Comparison of ENCODE assay signal across 9 cellular contexts in the genomic region with DNA sequence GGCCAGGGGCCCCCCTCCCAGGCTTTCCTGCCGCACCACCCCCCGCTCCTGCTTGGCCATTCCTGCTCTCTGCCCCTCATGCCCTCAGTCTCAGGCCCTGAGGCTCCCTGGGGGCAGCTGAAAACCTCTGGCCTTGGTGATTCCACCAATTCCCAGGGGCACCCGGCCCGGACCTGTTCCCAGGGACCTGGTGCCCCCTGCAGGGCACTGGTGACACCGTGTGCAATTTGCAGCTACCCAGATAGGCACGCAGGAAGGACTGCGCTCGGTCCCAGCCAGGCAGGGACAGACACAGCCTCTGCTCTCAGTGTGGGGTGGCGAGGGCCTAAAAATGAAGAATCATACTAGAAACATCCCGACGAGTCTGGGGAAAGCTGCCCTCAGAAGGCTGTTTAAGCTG. TPM values are rescaled to one million over a fixed set of nuclear protein-coding genes. Genes with fewer than 3 reads are reported as not detected.
DNase-seq lines count a peak whose midpoint lies in the region; ATAC-seq and TF ChIP-seq lines count a peak whose summit lies in the region.
"Had no signal": no experiment of that assay in that cellular context is flagged by ENCODE, and none has a peak within 500 bp of the region (broad histone marks: within the 10 kb centered on the region; RNA-seq: fewer than 3 reads in every experiment).

No MANE protein-coding gene starts in this region.

- no peaks in the 10 kb centered on the region for H3F3A ChIP-seq in SU-DHL-6 (ENCODE audit: insufficient read depth)

- H3K4me1 ChIP-seq in H9 (ENCODE audit: insufficient read depth, low read length) (no peaks in the 10 kb centered on the region), cardiac muscle cell (ENCODE audit: low read depth) (no peaks in the 10 kb centered on the region)

- H3K4me2 ChIP-seq in H9 (ENCODE audit: insufficient read depth, insufficient read length, low read length) (no peak overlapping the region), SU-DHL-6 (ENCODE audit: low read depth, low read length, poor library complexity, severe bottlenecking) (no peak overlapping the region)

- ATAC-seq in stimulated activated effector memory CD8-positive, alpha-beta T cell treated with anti-CD3 and anti-CD28 coated beads, Interleukin-12 subunit alpha, Interleukin-12 subunit beta, amount 100 ng/mL, for 72 hours = peak; percentile 53
- ATAC-seq in HG03571 (IDR thresholded peaks at IDR 0.05; ENCODE audit: unreplicated experiment) (no peak), HG03457 (IDR thresholded peaks at IDR 0.05; ENCODE audit: unreplicated experiment) (no peak)
- no peak for ATAC-seq in CD4-positive, alpha-beta T cell (ENCODE audit: poor library complexity)

- H4K5ac ChIP-seq in H9 (ENCODE audit: insufficient read length, low read depth, low read length) = no peak overlapping the region

- H3K9me2 ChIP-seq in SU-DHL-6 (replicated peaks; ENCODE audit: insufficient read depth, low read length) = no peaks in the 10 kb centered on the region

- H3K79me2 ChIP-seq in H9 (ENCODE audit: insufficient read depth, low read length) = no peaks in the 10 kb centered on the region
- no peaks in the 10 kb centered on the region for H3K79me2 ChIP-seq in SU-DHL-6 (ENCODE audit: insufficient read depth, low read length)

- no peak overlapping the region for H3K14ac ChIP-seq in H9 (ENCODE audit: insufficient read depth, low read length)

- no peak overlapping the region for H3K18ac ChIP-seq in H9 (ENCODE audit: insufficient read length, low read depth, low read length)

- POLR2A ChIA-PET in CD4-positive, alpha-beta T cell (lab: Charles Lee) = no interaction called here

- intact Hi-C loops in CD4-positive, alpha-beta T cell (cut with DNase I, micrococcal nuclease) = no loop called here

- H3T11ph ChIP-seq in H9 (ENCODE audit: low read length) = no peak overlapping the region

- no peak overlapping the region for H4K91ac ChIP-seq in H9 (ENCODE audit: insufficient read length, low read depth, low read length)

- H3K79me1 ChIP-seq in H9 (ENCODE audit: insufficient read depth, low read depth, low read length, poor library complexity, severe bottlenecking) = no peaks in the 10 kb centered on the region

- H3K9me3 Mint-ChIP-seq in H9 = no peaks in the 10 kb centered on the region
- H3K9me3 Mint-ChIP-seq in stimulated activated effector memory CD8-positive, alpha-beta T cell treated with anti-CD3 and anti-CD28 coated beads, Interleukin-12 subunit alpha, Interleukin-12 subunit beta, amount 100 ng/mL, for 72 hours = no peaks in the 10 kb centered on the region
- H3K9me3 Mint-ChIP-seq in CD4-positive, alpha-beta T cell = no peaks in the 10 kb centered on the region

- H3K9me3 ChIP-seq in H9 (ENCODE audit: control insufficient read depth, low read depth, low read length) (no peaks in the 10 kb centered on the region), SU-DHL-6 (ENCODE audit: insufficient read depth, low read length) (no peaks in the 10 kb centered on the region), cardiac muscle cell (ENCODE audit: low read depth) (no peaks in the 10 kb centered on the region)
- H3K9me3 ChIP-seq in CD4-positive, alpha-beta T cell (ENCODE audit: control insufficient read depth, low read length) = no peaks in the 10 kb centered on the region

- H2AK5ac ChIP-seq in H9 (ENCODE audit: insufficient read length, low read length) = no peak overlapping the region

- H3K23me2 ChIP-seq in H9 (ENCODE audit: insufficient read length, low read depth, low read length, poor library complexity, severe bottlenecking) = no peaks in the 10 kb centered on the region

- H3K36me3 ChIP-seq in SU-DHL-6 (ENCODE audit: low read length) = no peaks in the 10 kb centered on the region
- H3K36me3 ChIP-seq in cardiac muscle cell = no peaks in the 10 kb centered on the region

- no peak overlapping the region for H3K4me3 Mint-ChIP-seq in H9
- H3K4me3 Mint-ChIP-seq in stimulated activated effector memory CD8-positive, alpha-beta T cell treated with anti-CD3 and anti-CD28 coated beads, Interleukin-12 subunit alpha, Interleukin-12 subunit beta, amount 100 ng/mL, for 72 hours = no peak overlapping the region
- H3K4me3 Mint-ChIP-seq in CD4-positive, alpha-beta T cell = no peak overlapping the region

- no peak overlapping the region for H3K23ac ChIP-seq in H9 (ENCODE audit: insufficient read length, low read depth, low read length)

- CTCF ChIA-PET in CD4-positive, alpha-beta T cell (lab: Charles Lee) = no interaction called here

- DNase-seq in DMS153 treated with DMSO at 0.1 percent for 48 hours (lab: John Stamatoyannopoulos, UW; ENCODE audit: unreplicated experiment) = peak; percentile 35
- peak; percentile 78 for DNase-seq in H9
- DNase-seq in cardiac muscle cell (ENCODE audit: low read depth in 1 of 2, low spot score in 1 of 2) = peak; percentile 62 to 84
- DNase-seq in stimulated activated effector memory CD8-positive, alpha-beta T cell treated with anti-CD3 and anti-CD28 coated beads, Interleukin-12 subunit alpha, Interleukin-12 subunit beta, amount 100 ng/mL, for 72 hours (ENCODE audit: low spot score in 2 of 2) = no peak
- no peak for DNase-seq in CD4-positive, alpha-beta T cell

- no peak overlapping the region for H2BK5ac ChIP-seq in H9 (ENCODE audit: insufficient read length, low read length)

- H3K27me3 ChIP-seq in H9 (ENCODE audit: insufficient read depth, low read length) (no peaks in the 10 kb centered on the region), SU-DHL-6 (ENCODE audit: low read length) (no peaks in the 10 kb centered on the region), cardiac muscle cell (peaks cover 25% of the 10 kb centered on the region)
- H3K27me3 ChIP-seq in CD4-positive, alpha-beta T cell (ENCODE audit: control insufficient read depth, insufficient read depth, low read length) = peaks cover 12% of the 10 kb centered on the region

- H3K9ac ChIP-seq in H9 (ENCODE audit: extremely low read depth, insufficient read length, low read length) = no peak overlapping the region
- no peak overlapping the region for H3K9ac ChIP-seq in SU-DHL-6 (ENCODE audit: low read length)

- H3K27ac Mint-ChIP-seq in H9 = peak overlapping the region in 1 of 3 experiments; percentile 27; a peak in 1 of 7 replicates
- no peak overlapping the region for H3K27ac Mint-ChIP-seq in stimulated activated effector memory CD8-positive, alpha-beta T cell treated with anti-CD3 and anti-CD28 coated beads, Interleukin-12 subunit alpha, Interleukin-12 subunit beta, amount 100 ng/mL, for 72 hours
- H3K27ac Mint-ChIP-seq in CD4-positive, alpha-beta T cell = no peak overlapping the region

- no peak overlapping the region for H4K8ac ChIP-seq in H9 (replicated peaks; ENCODE audit: insufficient read length, low read depth, low read length)

- H3K4me3 ChIP-seq in SU-DHL-6 (ENCODE audit: insufficient read depth, low read length, poor library complexity, severe bottlenecking) = no peak overlapping the region
- no peak overlapping the region for H3K4me3 ChIP-seq in cardiac muscle cell

- TF ChIP-seq CTCF in H9 (conservative IDR thresholded peaks at IDR 0.05) (peak; percentile 80), SU-DHL-6 (IDR thresholded peaks at IDR 0.05; ENCODE audit: insufficient read depth, low read length, poor library complexity, severe bottlenecking) (peak; percentile 31), cardiac muscle cell (IDR thresholded peaks at IDR 0.05; ENCODE audit: low read depth, low read length) (peak; percentile 56)
- no peak for TF ChIP-seq CTCF in CD4-positive, alpha-beta T cell (IDR thresholded peaks at IDR 0.05)

- no peaks in the 10 kb centered on the region for H4K20me1 ChIP-seq in H9 (ENCODE audit: control insufficient read depth, insufficient read depth, insufficient read length)
- H4K20me1 ChIP-seq in SU-DHL-6 (ENCODE audit: low read depth, low read length) = no peaks in the 10 kb centered on the region

- no peak overlapping the region for H2BK120ac ChIP-seq in H9 (ENCODE audit: low read depth, low read length, poor library complexity, severe bottlenecking)

- H2AFZ ChIP-seq in H9 (ENCODE audit: low read length) (no peak overlapping the region), SU-DHL-6 (ENCODE audit: low read depth, low read length, severe bottlenecking) (no peak overlapping the region)

- H2BK20ac ChIP-seq in H9 (ENCODE audit: low read depth, low read length, poor library complexity, severe bottlenecking) = no peak overlapping the region

- H3K36me3 Mint-ChIP-seq in H9 (ENCODE audit: insufficient read depth in 1 of 3, low read depth in 3 of 3) = no peaks in the 10 kb centered on the region
- no peaks in the 10 kb centered on the region for H3K36me3 Mint-ChIP-seq in stimulated activated effector memory CD8-positive, alpha-beta T cell treated with anti-CD3 and anti-CD28 coated beads, Interleukin-12 subunit alpha, Interleukin-12 subunit beta, amount 100 ng/mL, for 72 hours
- H3K36me3 Mint-ChIP-seq in CD4-positive, alpha-beta T cell (ENCODE audit: low read depth) = no peaks in the 10 kb centered on the region

- peaks cover 13% of the 10 kb centered on the region for H3K27me3 Mint-ChIP-seq in H9 (ENCODE audit: low read depth)
- peaks cover 49% of the 10 kb centered on the region for H3K27me3 Mint-ChIP-seq in CD4-positive, alpha-beta T cell

- H3K56ac ChIP-seq in H9 (ENCODE audit: insufficient read length, low read depth, low read length) = no peak overlapping the region

- H3K27ac ChIP-seq in H9 (ENCODE audit: insufficient read length, low read depth, low read length) = no peak overlapping the region
- H3K27ac ChIP-seq in SU-DHL-6 (ENCODE audit: low read depth, low read length) = no peak overlapping the region
- H3K27ac ChIP-seq in cardiac muscle cell = no peak overlapping the region
- no peak overlapping the region for H3K27ac ChIP-seq in CD4-positive, alpha-beta T cell (ENCODE audit: low read depth, low read length)

- no peak overlapping the region for H3K4ac ChIP-seq in H9 (ENCODE audit: low read depth, low read length)

- no peak overlapping the region for H2BK12ac ChIP-seq in H9 (ENCODE audit: insufficient read length, low read depth, low read length)

- WGBS in H9 (ENCODE audit: extremely low coverage, insufficient read length, low lambda C conversion rate) = no CpG with 5 or more reads among the region's 11 CpGs

- H3K4me1 Mint-ChIP-seq in H9 = peaks cover 5 to 17% of the 10 kb centered on the region in 2 experiments
- no peaks in the 10 kb centered on the region for H3K4me1 Mint-ChIP-seq in stimulated activated effector memory CD8-positive, alpha-beta T cell treated with anti-CD3 and anti-CD28 coated beads, Interleukin-12 subunit alpha, Interleukin-12 subunit beta, amount 100 ng/mL, for 72 hours
- H3K4me1 Mint-ChIP-seq in CD4-positive, alpha-beta T cell (ENCODE audit: low read depth) = no peaks in the 10 kb centered on the region

- no peak overlapping the region for H2BK15ac ChIP-seq in H9 (ENCODE audit: low read depth, low read length)

RNA-seq across cellular contexts. Expression of a gene that starts 13.4 kb away (rescaled TPM):
- total RNA-seq in H9 (2021) = 0.24 and 0.29 TPM in 2 replicates
- 18.5 and 18.9 TPM in 2 replicates for total RNA-seq in cardiac muscle cell
- 20.1 and 22.2 TPM in 2 replicates for polyA plus RNA-seq in cardiac muscle cell
- total RNA-seq in CD4-positive, alpha-beta T cell = not detected
- total RNA-seq: pulmonary artery endothelial cell had no signal

Comparison
In these comparisons a context has a peak if more than half of its experiments do, and no peak if none do; other contexts are left out.
1. DNase-seq: peak in DMS153 treated with DMSO at 0.1 percent for 48 hours (single experiment), H9 (single experiment) and cardiac muscle cell (2 of 2); none in stimulated activated effector memory CD8-positive, alpha-beta T cell treated with anti-CD3 and anti-CD28 coated beads, Interleukin-12 subunit alpha, Interleukin-12 subunit beta, amount 100 ng/mL, for 72 hours (0 of 2) and CD4-positive, alpha-beta T cell (0 of 10).
2. RNA of a gene that starts 13.4 kb away (total RNA-seq): 18.5 to 18.9 TPM in cardiac muscle cell; 0.24 to 0.29 TPM in H9 and not detected in CD4-positive, alpha-beta T cell; every median in the first group is over 10 times any median in the second.